1 cellular context compared by ENCODE assay signal in the genomic region with DNA sequence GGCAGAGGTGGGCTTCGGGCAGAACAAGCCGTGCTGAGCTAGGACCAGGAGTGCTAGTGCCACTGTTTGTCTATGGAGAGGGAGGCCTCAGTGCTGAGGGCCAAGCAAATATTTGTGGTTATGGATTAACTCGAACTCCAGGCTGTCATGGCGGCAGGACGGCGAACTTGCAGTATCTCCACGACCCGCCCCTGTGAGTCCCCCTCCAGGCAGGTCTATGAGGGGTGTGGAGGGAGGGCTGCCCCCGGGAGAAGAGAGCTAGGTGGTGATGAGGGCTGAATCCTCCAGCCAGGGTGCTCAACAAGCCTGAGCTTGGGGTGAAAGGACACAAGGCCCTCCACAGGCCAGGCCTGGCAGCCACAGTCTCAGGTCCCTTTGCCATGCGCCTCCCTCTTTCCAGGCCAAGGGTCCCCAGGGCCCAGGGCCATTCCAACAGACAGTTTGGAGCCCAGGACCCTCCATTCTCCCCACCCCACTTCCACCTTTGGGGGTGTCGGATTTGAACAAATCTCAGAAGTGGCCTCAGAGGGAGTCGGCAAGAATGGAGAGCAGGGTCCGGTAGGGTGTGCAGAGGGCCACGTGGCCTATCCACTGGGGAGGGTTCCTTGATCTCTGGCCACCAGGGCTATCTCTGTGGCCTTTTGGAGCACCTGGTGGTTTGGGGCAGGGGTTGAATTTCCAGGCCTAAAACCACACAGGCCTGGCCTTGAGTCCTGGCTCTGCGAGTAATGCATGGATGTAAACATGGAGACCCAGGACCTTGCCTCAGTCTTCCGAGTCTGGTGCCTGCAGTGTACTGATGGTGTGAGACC.
TF ChIP-seq lines count a peak whose summit lies in the region.

TSS of gene PROC (plus strand) at position 128 of the 812 bp plus-strand sequence. CDS start 1,516 bp downstream, outside the sequence.

TF ChIP-seq in K562, 482 proteins besides CTCF, POLR2A, EP300 and RAD21:
- no peak for TF ChIP-seq TRIM28 (IDR thresholded peaks at IDR 0.05)
- TF ChIP-seq ZNF766 (CRISPR knock-in tag; conservative IDR thresholded peaks at IDR 0.05): no peak
- TF ChIP-seq, protein P1, sequence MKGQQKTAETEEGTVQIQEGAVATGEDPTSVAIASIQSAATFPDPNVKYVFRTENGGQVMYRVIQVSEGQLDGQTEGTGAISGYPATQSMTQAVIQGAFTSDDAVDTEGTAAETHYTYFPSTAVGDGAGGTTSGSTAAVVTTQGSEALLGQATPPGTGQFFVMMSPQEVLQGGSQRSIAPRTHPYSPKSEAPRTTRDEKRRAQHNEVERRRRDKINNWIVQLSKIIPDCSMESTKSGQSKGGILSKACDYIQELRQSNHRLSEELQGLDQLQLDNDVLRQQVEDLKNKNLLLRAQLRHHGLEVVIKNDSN (CRISPR knock-in tag; IDR thresholded peaks at IDR 0.05): peak; percentile 54; the same call in 1 of the 2 replicates
- TF ChIP-seq NR2F6 (CRISPR knock-in tag; IDR thresholded peaks at IDR 0.05): no peak
- TF ChIP-seq ZFPM2 (CRISPR knock-in tag; IDR thresholded peaks at IDR 0.05): no peak
- TF ChIP-seq, protein P2, sequence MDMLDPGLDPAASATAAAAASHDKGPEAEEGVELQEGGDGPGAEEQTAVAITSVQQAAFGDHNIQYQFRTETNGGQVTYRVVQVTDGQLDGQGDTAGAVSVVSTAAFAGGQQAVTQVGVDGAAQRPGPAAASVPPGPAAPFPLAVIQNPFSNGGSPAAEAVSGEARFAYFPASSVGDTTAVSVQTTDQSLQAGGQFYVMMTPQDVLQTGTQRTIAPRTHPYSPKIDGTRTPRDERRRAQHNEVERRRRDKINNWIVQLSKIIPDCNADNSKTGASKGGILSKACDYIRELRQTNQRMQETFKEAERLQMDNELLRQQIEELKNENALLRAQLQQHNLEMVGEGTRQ (CRISPR knock-in tag; IDR thresholded peaks at IDR 0.05): 0 out of 2 replicates have a peak, but pooled peaks have one; percentile 12
